Comparison of ENCODE assay signal across 19 cellular contexts in genomic region chr7:18343047-18343446, GRCh38.
DNase-seq lines count a peak whose midpoint lies in the region; ATAC-seq, FAIRE-seq and TF ChIP-seq lines count a peak whose summit lies in the region.
"Had no signal": no experiment of that assay in that cellular context is flagged by ENCODE, and none has a peak within 500 bp of the region (broad histone marks: within the 10 kb centered on the region; RNA-seq: fewer than 3 reads in every experiment).

No MANE protein-coding gene starts in this region.

- peak; percentile 68 for FAIRE-seq in islet of Langerhans (lab: Jason Lieb, UNC)
- FAIRE-seq: GM12891, GM18507, H1 had no signal

- TF ChIP-seq CTCF in activated B cell treated with CpG ODN at 0.5 μM for 24 hours (IDR thresholded peaks at IDR 0.05) (no peak), foreskin fibroblast (IDR thresholded peaks at IDR 0.05; ENCODE audit: low read depth, low read length) (no peak)

- H3K4me3 ChIP-seq in foreskin fibroblast (ENCODE audit: low read depth in 1 of 2, low read length in 2 of 2), result no peak overlapping the region
- H3K4me3 ChIP-seq: GM23248 had no signal

- ATAC-seq in activated B cell treated with CpG ODN at 0.5 μM for 24 hours (ENCODE audit: low read depth) (no peak), HG03196 (IDR thresholded peaks at IDR 0.05; ENCODE audit: unreplicated experiment) (no peak), GM21825 (IDR thresholded peaks at IDR 0.05; ENCODE audit: unreplicated experiment) (no peak)
- ATAC-seq: HCT116 had no signal

- peak overlapping the region; percentile 8 for H3K27ac Mint-ChIP-seq in activated B cell treated with CpG ODN at 0.5 μM for 24 hours
- H3K27ac Mint-ChIP-seq: CD4-positive, alpha-beta memory T cell; H9 had no signal

- H3K36me3 Mint-ChIP-seq in activated B cell treated with CpG ODN at 0.5 μM for 24 hours (ENCODE audit: low read depth), result peaks cover 12% of the 10 kb centered on the region
- H3K36me3 Mint-ChIP-seq: CD4-positive, alpha-beta memory T cell had no signal

- no peak overlapping the region for H3K4me3 Mint-ChIP-seq in activated B cell treated with CpG ODN at 0.5 μM for 24 hours
- H3K4me3 Mint-ChIP-seq: CD4-positive, alpha-beta memory T cell; H9 had no signal

- CTCF ChIA-PET in activated B cell treated with CpG ODN at 0.5 μM for 24 hours (lab: Charles Lee), result interaction anchor here (0.7 to 15.0 kb wide), 4 partner anchors 19 to 573 kb away, joined by 3 to 147 read pairs (median 14); no protein-coding TSS in a partner anchor

- peak; percentile 14 for DNase-seq in LHCN-M2 (ENCODE audit: low read depth)
- no peak for DNase-seq in activated B cell treated with CpG ODN at 0.5 μM for 24 hours
- no peak for DNase-seq in foreskin fibroblast
- DNase-seq: C1 segment of cervical spinal cord; Calu3; CD4-positive, alpha-beta memory T cell; COR-L47; DMS53; DMS79 treated with DMSO at 0.1 percent for 48 hours; GF-D8; GM23248; H9 had no signal

- intact Hi-C loops in activated B cell treated with CpG ODN at 0.5 μM for 24 hours (cut with micrococcal nuclease), result loop anchor here (2.0 to 5.0 kb wide), 2 partner anchors 402 to 1696 kb away; partner anchors contain the start of genes ANKMY2, BZW2 and SNX13

- H3K27me3 Mint-ChIP-seq in activated B cell treated with CpG ODN at 0.5 μM for 24 hours, result no peaks in the 10 kb centered on the region

- peaks cover 7% of the 10 kb centered on the region for H3K9me3 Mint-ChIP-seq in activated B cell treated with CpG ODN at 0.5 μM for 24 hours

- POLR2A ChIA-PET in activated B cell treated with CpG ODN at 0.5 μM for 24 hours (lab: Charles Lee), result no interaction called here

- peaks cover 67% of the 10 kb centered on the region for H3K4me1 Mint-ChIP-seq in activated B cell treated with CpG ODN at 0.5 μM for 24 hours
- H3K4me1 Mint-ChIP-seq: CD4-positive, alpha-beta memory T cell had no signal
